Comparison of ENCODE assay signal across 27 cellular contexts in genomic region chr7:46607176-46607575, GRCh38.
"Had no signal": no experiment of that assay in that cellular context is flagged by ENCODE, and none has a peak within 500 bp of the region (broad histone marks: within the 10 kb centered on the region; RNA-seq: fewer than 3 reads in every experiment).

No MANE protein-coding gene starts in this region.

- H3K27ac ChIP-seq: breast epithelium, esophagus muscularis mucosa, gastrocnemius medialis, left lung, pancreas, prostate gland, spleen, suprapubic skin, tibial artery, upper lobe of right lung had no signal

- H3K27me3 ChIP-seq: breast epithelium, esophagus muscularis mucosa, gastrocnemius medialis, left lung, spleen, suprapubic skin, tibial artery, upper lobe of right lung had no signal

- H3K36me3 ChIP-seq: breast epithelium, esophagus muscularis mucosa, gastrocnemius medialis, left lung, pancreas, prostate gland, spleen, suprapubic skin, tibial artery, upper lobe of right lung had no signal

- H3K4me1 ChIP-seq: breast epithelium, prostate gland had no signal

- H3K9me3 ChIP-seq: breast epithelium, esophagus muscularis mucosa, gastrocnemius medialis, left lung, pancreas, prostate gland, spleen, suprapubic skin, tibial artery, upper lobe of right lung had no signal

- DNase-seq: activated CD4-positive, alpha-beta memory T cell treated with anti-CD3 and anti-CD28 coated beads for 36 hours; activated CD4-positive, alpha-beta T cell treated with anti-CD3 and anti-CD28 coated beads, Interleukin-2, amount 10 ng/mL, durations not matched to agents 24 days and 14 days; activated CD4-positive, CD25-positive, alpha-beta regulatory T cell treated with anti-CD3 and anti-CD28 coated beads, Interleukin-2, amount 50 U/mL, for 72 hours; activated CD8-positive, alpha-beta memory T cell treated with anti-CD3 and anti-CD28 coated beads, Interleukin-2, amount 50 U/mL, for 4 hours; activated gamma-delta T cell; activated naive CD4-positive, alpha-beta T cell treated with anti-CD3 and anti-CD28 coated beads, Interleukin-2, amount 10 ng/mL, durations not matched to agents 7 days and 5 days; activated naive CD8-positive, alpha-beta T cell treated with anti-CD3 and anti-CD28 coated beads, Interleukin-2, amount 10 ng/mL, durations not matched to agents 7 days and 5 days; activated T-cell treated with anti-CD3 and anti-CD28 coated beads, Interleukin-2, amount 50 U/mL, for 24 hours; amygdala; dermis blood vessel endothelial cell; effector CD4-positive, alpha-beta T cell; gastrocnemius medialis; hypothalamus; left lung; nephron progenitor cell; nucleus accumbens; pancreas; spleen; stimulated activated naive CD4-positive, alpha-beta T cell; T-helper 17 cell; T1000; tibial artery; upper lobe of right lung had no signal

- H3K4me3 ChIP-seq: breast epithelium, esophagus muscularis mucosa, gastrocnemius medialis, left lung, pancreas, prostate gland, spleen, suprapubic skin, tibial artery, upper lobe of right lung had no signal
